ENCODE assay signal across 19 cellular contexts in genomic region chr3:53151870-53152269, GRCh38. TPM values are rescaled to one million over a fixed set of nuclear protein-coding genes. Genes with fewer than 3 reads are reported as not detected.
DNase-seq lines count a peak whose midpoint lies in the region; ATAC-seq, FAIRE-seq and TF ChIP-seq lines count a peak whose summit lies in the region.
"Had no signal": no experiment of that assay in that cellular context is flagged by ENCODE, and none has a peak within 500 bp of the region (broad histone marks: within the 10 kb centered on the region; RNA-seq: fewer than 3 reads in every experiment).

No MANE protein-coding gene starts in this region.

- H3K9me3 ChIP-seq in heart right ventricle (no peaks in the 10 kb centered on the region), adrenal gland (replicated peaks in 1 of 3) (no peaks in the 10 kb centered on the region), neuronal stem cell (replicated peaks in 1 of 2; ENCODE audit: control insufficient read depth in 2 of 2, insufficient read depth in 1 of 2, low read depth in 1 of 2, low read length in 2 of 2) (no peaks in the 10 kb centered on the region), stomach (no peaks in the 10 kb centered on the region)
- H3K9me3 ChIP-seq: BLaER1 had no signal

- H3K23ac ChIP-seq in neuronal stem cell (ENCODE audit: low read depth, low read length, poor library complexity) = peak overlapping the region; percentile 35

- peak overlapping the region; percentile 32 for H3K18ac ChIP-seq in neuronal stem cell (ENCODE audit: low read length)

- TF ChIP-seq CTCF in heart right ventricle (IDR thresholded peaks at IDR 0.05) (no peak), adrenal gland (IDR thresholded peaks at IDR 0.05) (no peak), stomach (IDR thresholded peaks at IDR 0.05) (no peak), D721Med (IDR thresholded peaks at IDR 0.05; ENCODE audit: insufficient read depth, missing control alignments) (no peak)

- H2BK12ac ChIP-seq in neuronal stem cell (ENCODE audit: low read length) = no peak overlapping the region

- DNase-seq in left ventricle myocardium superior = peak; percentile 21
- no peak for DNase-seq in heart right ventricle
- DNase-seq in adrenal gland = no peak
- DNase-seq in neuronal stem cell (ENCODE audit: low spot score) = no peak
- no peak for DNase-seq in stomach
- DNase-seq in D721Med (ENCODE audit: insufficient read length, low spot score) = no peak
- no peak for DNase-seq in activated CD8-positive, alpha-beta memory T cell treated with anti-CD3 and anti-CD28 coated beads, Interleukin-2, amount 50 U/mL, for 48 hours
- DNase-seq: 8988T; AML-193; Calu3; CD4-positive, CD25-positive, alpha-beta regulatory T cell; DMS79 treated with DMSO at 0.1 percent for 48 hours; EL; KG1 had no signal

- WGBS in heart right ventricle, 2 donors = 82 to 83% methylated on average over 12 of the region's 12 CpGs
- WGBS in adrenal gland, 4 donors = 73 to 92% (median 82%) methylated on average over 7 to 12 of the region's 12 CpGs
- no CpG with 5 or more reads among the region's 12 CpGs for WGBS in neuronal stem cell (ENCODE audit: extremely low coverage in 2 of 2, insufficient read length in 2 of 2, insufficient replicate concordance in 1 of 2), 2 donors
- WGBS in stomach, 5 donors = 83 to 91% (median 85%) methylated on average over 8 to 12 of the region's 12 CpGs

- H3K27me3 ChIP-seq in heart right ventricle = peaks cover 0 to 15% (median 0%) of the 10 kb centered on the region in 7 donors
- no peaks in the 10 kb centered on the region for H3K27me3 ChIP-seq in adrenal gland
- peaks cover 0 to 92% (median 5%) of the 10 kb centered on the region in 3 experiments for H3K27me3 ChIP-seq in neuronal stem cell (ENCODE audit: control insufficient read depth in 3 of 3, insufficient read depth in 3 of 3, low read depth in 1 of 3, low read length in 3 of 3)
- H3K27me3 ChIP-seq in stomach = peaks cover 0 to 20% (median 6%) of the 10 kb centered on the region in 3 donors

- no peak overlapping the region for H3K14ac ChIP-seq in neuronal stem cell (ENCODE audit: low read length)

- H3K36me3 ChIP-seq in heart right ventricle (no peaks in the 10 kb centered on the region), adrenal gland (replicated peaks in 1 of 2) (no peaks in the 10 kb centered on the region), neuronal stem cell (replicated peaks in 1 of 2; ENCODE audit: control insufficient read depth in 2 of 2, insufficient read depth in 2 of 2, low read length in 2 of 2) (no peaks in the 10 kb centered on the region), stomach (no peaks in the 10 kb centered on the region)
- H3K36me3 ChIP-seq: BLaER1 had no signal

- peak overlapping the region; percentile 30 for H2BK120ac ChIP-seq in neuronal stem cell (ENCODE audit: low read depth, low read length)

- no peak overlapping the region for H3K4ac ChIP-seq in neuronal stem cell (ENCODE audit: low read length)

- no peak for TF ChIP-seq POLR2A in adrenal gland (IDR thresholded peaks at IDR 0.05)
- no peak for TF ChIP-seq POLR2A in stomach (IDR thresholded peaks at IDR 0.05)

- no peak overlapping the region for H4K91ac ChIP-seq in neuronal stem cell (ENCODE audit: low read depth, low read length, poor library complexity)

- H4K8ac ChIP-seq in neuronal stem cell (ENCODE audit: low read depth, low read length) = no peak overlapping the region

- peak overlapping the region; percentile 34 for H2BK15ac ChIP-seq in neuronal stem cell (ENCODE audit: low read length)

- no peak overlapping the region for H3K27ac ChIP-seq in heart right ventricle
- peak overlapping the region in 3 of 5 donors; percentile 77 to 85 (median 84) for H3K27ac ChIP-seq in adrenal gland
- no peak overlapping the region for H3K27ac ChIP-seq in neuronal stem cell (replicated peaks; ENCODE audit: low read length)
- H3K27ac ChIP-seq in stomach = peak overlapping the region in 2 of 5 donors; percentile 64 to 84
- H3K27ac ChIP-seq: BLaER1 had no signal

- H2AFZ ChIP-seq in neuronal stem cell (ENCODE audit: low read length) = no peak overlapping the region

- intact Hi-C loops in left ventricle myocardium superior (cut with micrococcal nuclease) (no loop called here), heart right ventricle (cut with DNase I) (no loop called here), adrenal gland (cut with DNase I) (no loop called here), stomach (cut with DNase I; ENCODE audit: low total_unique reads) (no loop called here)

- no peak for ATAC-seq in left ventricle myocardium superior
- no peak for ATAC-seq in heart right ventricle
- ATAC-seq: HCT116 had no signal

- FAIRE-seq in D721Med (lab: Jason Lieb, UNC) = no peak
- FAIRE-seq: G401.6, GM12891, H54 had no signal

- H3K9ac ChIP-seq in neuronal stem cell (ENCODE audit: low read depth, low read length, poor library complexity) = no peak overlapping the region
- H3K9ac ChIP-seq: BLaER1 had no signal

- H2AK5ac ChIP-seq in neuronal stem cell (ENCODE audit: low read depth, low read length) = peak overlapping the region; percentile 57

- H3K4me2 ChIP-seq in neuronal stem cell (ENCODE audit: insufficient read depth, low read length, poor library complexity, severe bottlenecking) = no peak overlapping the region
- H3K4me2 ChIP-seq: BLaER1 had no signal

- peaks cover 0 to 33% (median 7%) of the 10 kb centered on the region in 9 donors for H3K4me1 ChIP-seq in heart right ventricle
- peaks cover 42 to 73% of the 10 kb centered on the region in 2 donors for H3K4me1 ChIP-seq in adrenal gland (replicated peaks in 1 of 2)
- peaks cover 0 to 4% of the 10 kb centered on the region in 2 donors for H3K4me1 ChIP-seq in neuronal stem cell (ENCODE audit: control insufficient read depth in 2 of 2, insufficient read depth in 1 of 2, low read depth in 1 of 2, low read length in 2 of 2)
- H3K4me1 ChIP-seq in stomach = peaks cover 50 to 80% (median 77%) of the 10 kb centered on the region in 4 donors
- H3K4me1 ChIP-seq: BLaER1 had no signal

- H3K4me3 ChIP-seq in heart right ventricle (no peak overlapping the region), adrenal gland (no peak overlapping the region), neuronal stem cell (ENCODE audit: low read length in 2 of 2) (no peak overlapping the region), stomach (no peak overlapping the region)
- H3K4me3 ChIP-seq: BLaER1 had no signal

- no peak for TF ChIP-seq EP300 in stomach (IDR thresholded peaks at IDR 0.05)

- no peaks in the 10 kb centered on the region for H3K79me1 ChIP-seq in neuronal stem cell (ENCODE audit: low read depth, low read length)

- H2BK5ac ChIP-seq in neuronal stem cell (ENCODE audit: low read length) = peak overlapping the region; percentile 31

RNA-seq across cellular contexts. Expression of gene PRKCD, which starts 9.1 kb away (rescaled TPM):
- 13.2 TPM for total RNA-seq in left ventricle myocardium superior
- 10 to 100 TPM in 4 of 10 donors, 1 to 10 TPM in 6; 6.6 to 28.3 (median 7.7) TPM for total RNA-seq in heart right ventricle
- polyA plus RNA-seq in heart right ventricle = 10 to 100 TPM in 1 of 2 donors, 1 to 10 TPM in 1; 8.6 to 11.5 TPM
- total RNA-seq in adrenal gland = 100 to 1,000 TPM in 1 of 8 donors, 10 to 100 TPM in 7; 25.8 to 156 (median 53.7) TPM
- polyA plus RNA-seq in adrenal gland = 10 to 100 TPM; 34.7 to 78.7 (median 38.2) TPM
- polyA plus RNA-seq in neuronal stem cell (2013, experiment 1 of 2) = 7.8 TPM
- polyA plus RNA-seq in neuronal stem cell (2013, experiment 2 of 2) = 7.9 TPM
- total RNA-seq in stomach = 100 to 1,000 TPM in 1 of 5 donors, 10 to 100 TPM in 4; 15.6 to 117 (median 37.9) TPM
- polyA plus RNA-seq in stomach = 10 to 100 TPM; 20.5 to 56.1 (median 36.4) TPM

RNA-seq across cellular contexts. Expression of gene RFT1, which starts 21.6 kb away (rescaled TPM):
- total RNA-seq in left ventricle myocardium superior (8.5 TPM), heart right ventricle (10 to 100 TPM in 4 of 10 donors, 1 to 10 TPM in 6; 5.7 to 13.1 (median 9.5) TPM), adrenal gland (10 to 100 TPM; 12.9 to 34.5 (median 22.9) TPM), stomach (10 to 100 TPM in 2 of 5 donors, 1 to 10 TPM in 2, not detected in 1; 7.0 to 16.8 (median 12.1) TPM)
- polyA plus RNA-seq in heart right ventricle (1 to 10 TPM; 4.6 to 8.2 TPM), adrenal gland (10 to 100 TPM in 2 of 3 donors, 1 to 10 TPM in 1; 6.7 to 24.1 (median 13.0) TPM), stomach (1 to 10 TPM; 3.3 to 7.9 (median 3.7) TPM)
- polyA plus RNA-seq in neuronal stem cell (2013, experiment 1 of 2) = 9.3 TPM
- 9.6 TPM for polyA plus RNA-seq in neuronal stem cell (2013, experiment 2 of 2)

Comparison
In these comparisons a context has a peak if more than half of its experiments do, and no peak if none do; other contexts are left out.
1. H3K27ac ChIP-seq: peak in adrenal gland (3 of 5); none in heart right ventricle (0 of 10) and neuronal stem cell (single experiment).